In genomic region chr5:55896663-55897062, GRCh38 we compare ENCODE assay signal across 22 cellular contexts. TPM values are rescaled to one million over a fixed set of nuclear protein-coding genes. Genes with fewer than 3 reads are reported as not detected.
"Had no signal": no experiment of that assay in that cellular context is flagged by ENCODE, and none has a peak within 500 bp of the region (broad histone marks: within the 10 kb centered on the region; RNA-seq: fewer than 3 reads in every experiment).

No MANE protein-coding gene starts in this region.

- ATAC-seq: activated CD8-positive, alpha-beta T cell treated with anti-CD3 and anti-CD28 coated beads for 36 hours; activated naive CD4-positive, alpha-beta T cell treated with anti-CD3 and anti-CD28 coated beads, Interleukin-2, amount 50 U/mL, for 72 hours; activated T-cell treated with anti-CD3 and anti-CD28 coated beads, Interleukin-2, amount 50 U/mL, for 4 hours; body of pancreas; gastroesophageal sphincter; heart right ventricle; left lobe of liver; naive thymus-derived CD8-positive, alpha-beta T cell; pancreas; WTC11 had no signal

- H3K4me1 ChIP-seq: body of pancreas, esophagus muscularis mucosa, gastroesophageal sphincter, pancreas, stomach, testis had no signal

- H3K27me3 ChIP-seq: body of pancreas, heart right ventricle, pancreas, stomach, testis had no signal

- H3K4me3 ChIP-seq: body of pancreas, esophagus muscularis mucosa, gastroesophageal sphincter, heart right ventricle, pancreas, stomach, testis had no signal

- H3K9me3 ChIP-seq: body of pancreas, esophagus muscularis mucosa, gastroesophageal sphincter, heart right ventricle, pancreas, stomach, testis had no signal

- H3K27ac ChIP-seq: body of pancreas, esophagus muscularis mucosa, gastroesophageal sphincter, heart right ventricle, pancreas, stomach, testis had no signal

- DNase-seq: activated CD4-positive, alpha-beta T cell treated with anti-CD3 and anti-CD28 coated beads for 4 hours; activated CD8-positive, alpha-beta T cell treated with anti-CD3 and anti-CD28 coated beads for 36 hours; activated gamma-delta T cell; activated T-cell treated with anti-CD3 and anti-CD28 coated beads, Interleukin-2, amount 50 U/mL, for 4 hours; amygdala; body of pancreas; cortex of kidney; effector CD4-positive, alpha-beta T cell; heart right ventricle; islet precursor cell; naive thymus-derived CD8-positive, alpha-beta T cell; pancreas; stimulated activated CD4-positive, alpha-beta T cell treated with anti-CD3 and anti-CD28 coated beads, Interleukin-12 subunit alpha, Interleukin-12 subunit beta, amount 100 ng/mL, for 4 hours; stimulated activated CD4-positive, alpha-beta T cell treated with anti-CD3 and anti-CD28 coated beads, Interleukin-2, amount 100 ng/mL, for 24 hours; stomach; testis had no signal

- H3K36me3 ChIP-seq: esophagus muscularis mucosa, gastroesophageal sphincter, heart right ventricle, pancreas, stomach had no signal

RNA-seq across cellular contexts. Expression of gene IL31RA, which starts 45.5 kb away (rescaled TPM):
- total RNA-seq: activated CD8-positive, alpha-beta T cell treated with anti-CD3 and anti-CD28 coated beads for 36 hours; activated T-cell treated with anti-CD3 and anti-CD28 coated beads, Interleukin-2, amount 50 U/mL, for 4 hours; body of pancreas; left lobe of liver; naive thymus-derived CD8-positive, alpha-beta T cell; ureter; WTC11 had no signal
- polyA plus RNA-seq: naive thymus-derived CD8-positive, alpha-beta T cell; stomach had no signal
